Comparison of ENCODE assay signal across 9 cellular contexts in genomic region chr17:2672026-2672425, GRCh38.
"Had no signal": no experiment of that assay in that cellular context is flagged by ENCODE, and none has a peak within 500 bp of the region (broad histone marks: within the 10 kb centered on the region; RNA-seq: fewer than 3 reads in every experiment).

No MANE protein-coding gene starts in this region.

- H3K4me3 Mint-ChIP-seq: IgD-negative memory B cell had no signal

- H3K27ac ChIP-seq: GM23248, KMS-11 had no signal

- H3K9me3 ChIP-seq: HAP-1 had no signal

- H3K4me3 ChIP-seq: GM23248, HAP-1 had no signal

- DNase-seq: GM23248, GOT3, H7, KBM-7 had no signal

- H3K27me3 Mint-ChIP-seq: IgD-negative memory B cell had no signal

- FAIRE-seq: HTR-8/SVneo had no signal

- H3K4me1 ChIP-seq: HAP-1 had no signal

- H3K4me2 ChIP-seq: KMS-11 had no signal

- H3K27ac Mint-ChIP-seq: IgD-negative memory B cell had no signal

- H2AFZ ChIP-seq: GM23248 had no signal

- ATAC-seq: HCT116 had no signal

- H3K9ac ChIP-seq: GM23248, KMS-11 had no signal
